In genomic region chr19:38665219-38665931, GRCh38 we compare ENCODE assay signal across 8 cellular contexts. TPM values are rescaled to one million over a fixed set of nuclear protein-coding genes. Genes with fewer than 3 reads are reported as not detected.
DNase-seq lines count a peak whose midpoint lies in the region; ATAC-seq and TF ChIP-seq lines count a peak whose summit lies in the region.

No MANE protein-coding gene starts in this region.

- ATAC-seq in IMR-90 (ENCODE audit: low read depth), result no peak
- ATAC-seq in lung (ENCODE audit: insufficient read depth, low FRiP score), result no peak
- ATAC-seq in HG02938 (IDR thresholded peaks at IDR 0.05; ENCODE audit: unreplicated experiment), result no peak
- ATAC-seq in HG03469 (IDR thresholded peaks at IDR 0.05; ENCODE audit: unreplicated experiment), result no peak
- ATAC-seq in GM18498 (IDR thresholded peaks at IDR 0.05; ENCODE audit: unreplicated experiment), result no peak

- POLR2A ChIA-PET in IMR-90 (lab: Charles Lee; ENCODE audit: unreplicated experiment), result no interaction called here

- H2AK9ac ChIP-seq in IMR-90 (replicated peaks; ENCODE audit: low read depth, low read length, poor library complexity), result peak overlapping the region; percentile 91

- H3K27me3 ChIP-seq in IMR-90 (ENCODE audit: control insufficient read depth, insufficient read depth, low read length), result no peaks in the 10 kb centered on the region
- H3K27me3 ChIP-seq in brain microvascular endothelial cell (replicated peaks), result no peaks in the 10 kb centered on the region
- H3K27me3 ChIP-seq in lung (ENCODE audit: control insufficient read depth, insufficient read depth), result no peaks in the 10 kb centered on the region

- peak overlapping the region; percentile 61 for H3K9ac ChIP-seq in IMR-90 (ENCODE audit: low read depth, low read length)

- in situ Hi-C loops in IMR-90 (cut with MboI; ENCODE audit: low sequenced_read_pairs) (no loop called here), brain microvascular endothelial cell (cut with HindIII; ENCODE audit: low pct_ligation_motif_present, low sequenced_read_pairs) (no loop called here)

- H3K4me1 ChIP-seq in IMR-90 (ENCODE audit: control insufficient read depth, insufficient read depth, low read length) (peaks cover 64% of the 10 kb centered on the region), lung (ENCODE audit: control insufficient read depth in 2 of 2, insufficient read depth in 2 of 2, low read length in 2 of 2) (peaks cover 63 to 68% of the 10 kb centered on the region in 2 donors)

- H2AFZ ChIP-seq in IMR-90 (replicated peaks; ENCODE audit: low read length, poor library complexity), result peak overlapping the region; percentile 62

- peaks cover 15% of the 10 kb centered on the region for H3K36me3 Mint-ChIP-seq in activated T-helper 1 cell treated with anti-CD3 and anti-CD28 coated beads, Interleukin-12 subunit alpha, Interleukin-12 subunit beta, Interleukin-2, Interleukin-4 antibody, amounts not matched to agents 30 ng/mL and 10 ng/mL and 1 ng/mL, durations not matched to agents 14 hours and 24 hours and 36 hours (ENCODE audit: low read depth)

- dilution Hi-C loops in IMR-90 (cut with HindIII; ENCODE audit: low sequenced_read_pairs, unreplicated experiment), result no loop called here

- H3K4me2 ChIP-seq in IMR-90 (ENCODE audit: low read depth, low read length), result peak overlapping the region; percentile 11; the same call in 1 of the 2 replicates

- no peak overlapping the region for H3K4me3 ChIP-seq in IMR-90 (ENCODE audit: insufficient read depth, low read depth, low read length)
- H3K4me3 ChIP-seq in brain microvascular endothelial cell (ENCODE audit: low read depth, low read length), result no peak overlapping the region
- H3K4me3 ChIP-seq in lung, result no peak overlapping the region

- H3K4me1 Mint-ChIP-seq in activated T-helper 1 cell treated with anti-CD3 and anti-CD28 coated beads, Interleukin-12 subunit alpha, Interleukin-12 subunit beta, Interleukin-2, Interleukin-4 antibody, amounts not matched to agents 30 ng/mL and 10 ng/mL and 1 ng/mL, durations not matched to agents 14 hours and 24 hours and 36 hours (ENCODE audit: low read depth), result peaks cover 80% of the 10 kb centered on the region

- H3K4ac ChIP-seq in IMR-90 (ENCODE audit: low read depth, low read length), result peak overlapping the region; percentile 98

- H3K79me1 ChIP-seq in IMR-90 (ENCODE audit: low read depth in 1 of 2, low read length in 2 of 2), result peaks cover 5 to 78% of the 10 kb centered on the region in 2 experiments; a peak in 3 of 4 replicates

- H3K56ac ChIP-seq in IMR-90 (ENCODE audit: extremely low read depth, insufficient read depth, low read length), result peak overlapping the region; percentile 90

- intact Hi-C loops in IMR-90 (cut with micrococcal nuclease), result no loop called here
- intact Hi-C loops in activated T-helper 1 cell treated with anti-CD3 and anti-CD28 coated beads, Interleukin-12 subunit alpha, Interleukin-12 subunit beta, Interleukin-2, Interleukin-4 antibody, amounts not matched to agents 30 ng/mL and 10 ng/mL and 1 ng/mL, durations not matched to agents 14 hours and 24 hours and 36 hours (cut with micrococcal nuclease), result no loop called here

- peaks cover 74% of the 10 kb centered on the region for H4K20me1 ChIP-seq in IMR-90 (ENCODE audit: insufficient read depth, low read length)

- peak overlapping the region; percentile 100 for H2AK5ac ChIP-seq in IMR-90 (ENCODE audit: low read depth, low read length)

- H3K27ac ChIP-seq in IMR-90 (ENCODE audit: insufficient read depth, low read length), result peak overlapping the region; percentile 96
- H3K27ac ChIP-seq in brain microvascular endothelial cell, result peak overlapping the region; percentile 78
- H3K27ac ChIP-seq in lung (ENCODE audit: low read depth in 1 of 2, low read length in 1 of 2), result peak overlapping the region; percentile 94 to 95
- H3K27ac ChIP-seq in substantia nigra (ENCODE audit: low read depth, low read length, poor library complexity, severe bottlenecking), result peak overlapping the region; percentile 84

- H4K8ac ChIP-seq in IMR-90 (ENCODE audit: low read depth in 2 of 2, low read length in 2 of 2), result peak overlapping the region; percentile 95 to 97

- H3K9me3 Mint-ChIP-seq in activated T-helper 1 cell treated with anti-CD3 and anti-CD28 coated beads, Interleukin-12 subunit alpha, Interleukin-12 subunit beta, Interleukin-2, Interleukin-4 antibody, amounts not matched to agents 30 ng/mL and 10 ng/mL and 1 ng/mL, durations not matched to agents 14 hours and 24 hours and 36 hours, result no peaks in the 10 kb centered on the region

- DNase-seq in IMR-90 (no peak), brain microvascular endothelial cell (no peak), lung (ENCODE audit: low spot score) (no peak), substantia nigra (lab: John Stamatoyannopoulos, UW) (no peak)
- no peak for DNase-seq in activated T-helper 1 cell treated with anti-CD3 and anti-CD28 coated beads, Interleukin-12 subunit alpha, Interleukin-12 subunit beta, Interleukin-2, Interleukin-4 antibody, amounts not matched to agents 30 ng/mL and 10 ng/mL and 1 ng/mL, durations not matched to agents 14 hours and 24 hours and 36 hours (ENCODE audit: low spot score)

- H3K36me3 ChIP-seq in IMR-90 (ENCODE audit: control insufficient read depth, insufficient read depth, low read length) (peaks cover 15% of the 10 kb centered on the region), brain microvascular endothelial cell (replicated peaks) (no peaks in the 10 kb centered on the region), lung (ENCODE audit: control insufficient read depth in 2 of 2, insufficient read depth in 2 of 2, low read length in 2 of 2) (peaks cover 0 to 4% of the 10 kb centered on the region in 2 donors)

- H2BK120ac ChIP-seq in IMR-90 (ENCODE audit: low read depth, low read length), result peak overlapping the region; percentile 99

- peaks cover 67% of the 10 kb centered on the region for H3K9me1 ChIP-seq in IMR-90 (ENCODE audit: insufficient read depth, low read length)

- no peaks in the 10 kb centered on the region for H3K9me3 ChIP-seq in IMR-90 (ENCODE audit: control insufficient read depth, insufficient read depth, low read length)
- no peaks in the 10 kb centered on the region for H3K9me3 ChIP-seq in lung (ENCODE audit: control insufficient read depth in 2 of 2, insufficient read depth in 1 of 2, low read length in 1 of 2)

- TF ChIP-seq POLR2A in IMR-90 (IDR thresholded peaks at IDR 0.05; ENCODE audit: low read depth, low read length), result no peak

- no peak overlapping the region for H3K27ac Mint-ChIP-seq in activated T-helper 1 cell treated with anti-CD3 and anti-CD28 coated beads, Interleukin-12 subunit alpha, Interleukin-12 subunit beta, Interleukin-2, Interleukin-4 antibody, amounts not matched to agents 30 ng/mL and 10 ng/mL and 1 ng/mL, durations not matched to agents 14 hours and 24 hours and 36 hours

- TF ChIP-seq CTCF in IMR-90 (conservative IDR thresholded peaks at IDR 0.05; ENCODE audit: low read depth, low read length), result no peak
- no peak for TF ChIP-seq CTCF in brain microvascular endothelial cell (IDR thresholded peaks at IDR 0.05; ENCODE audit: low read depth, low read length, missing control alignments)
- TF ChIP-seq CTCF in lung (IDR thresholded peaks at IDR 0.05; ENCODE audit: control extremely low read depth, extremely low read depth), result no peak

- H3K14ac ChIP-seq in IMR-90 (replicated peaks; ENCODE audit: low read depth, low read length), result peak overlapping the region; percentile 99

- peak overlapping the region; percentile 99 for H4K91ac ChIP-seq in IMR-90 (ENCODE audit: insufficient read depth, low read depth, low read length)

- no peaks in the 10 kb centered on the region for H3K27me3 Mint-ChIP-seq in activated T-helper 1 cell treated with anti-CD3 and anti-CD28 coated beads, Interleukin-12 subunit alpha, Interleukin-12 subunit beta, Interleukin-2, Interleukin-4 antibody, amounts not matched to agents 30 ng/mL and 10 ng/mL and 1 ng/mL, durations not matched to agents 14 hours and 24 hours and 36 hours (ENCODE audit: insufficient read depth)

- TF ChIP-seq RAD21 in IMR-90 (IDR thresholded peaks at IDR 0.05; ENCODE audit: low read length), result no peak

- no peak overlapping the region for H3K4me3 Mint-ChIP-seq in activated T-helper 1 cell treated with anti-CD3 and anti-CD28 coated beads, Interleukin-12 subunit alpha, Interleukin-12 subunit beta, Interleukin-2, Interleukin-4 antibody, amounts not matched to agents 30 ng/mL and 10 ng/mL and 1 ng/mL, durations not matched to agents 14 hours and 24 hours and 36 hours

- H4K5ac ChIP-seq in IMR-90 (ENCODE audit: low read depth, low read length), result peak overlapping the region; percentile 4

- peak overlapping the region; percentile 88 for H2BK20ac ChIP-seq in IMR-90 (ENCODE audit: low read depth, low read length)

- CTCF ChIA-PET in IMR-90 (lab: Yijun Ruan, JAX), result no interaction called here

- peak overlapping the region; percentile 66 for H3K18ac ChIP-seq in IMR-90 (ENCODE audit: low read depth, low read length)

- 67% methylated on average over 5 of the region's 13 CpGs; no CpG with 5 or more reads in 1 of the 2 experiments for WGBS in IMR-90 (ENCODE audit: extremely low coverage in 2 of 2, insufficient read length in 1 of 2), 2 experiments
- 57 to 70% methylated on average over 13 of the region's 13 CpGs for WGBS in lung, 2 donors

- H2BK15ac ChIP-seq in IMR-90 (ENCODE audit: low read depth, low read length), result peak overlapping the region; percentile 100; the same call in 2 of the 3 replicates

- no TSS peak for BruUV-seq in IMR-90 (replicated peaks; lab: Mats Ljungman, UMichigan)

- H2BK5ac ChIP-seq in IMR-90 (ENCODE audit: low read depth, low read length, poor library complexity, severe bottlenecking), result peak overlapping the region; percentile 96

- peak overlapping the region; percentile 99 for H3K23ac ChIP-seq in IMR-90 (ENCODE audit: low read depth, low read length)

RNA-seq across cellular contexts. Expression of gene ACTN4, which starts 17.9 kb away (rescaled TPM):
- total RNA-seq in IMR-90 (2012; rRNA removed) (614 and 659 TPM in 2 replicates), lung (100 to 1,000 TPM; 339 to 552 TPM)
- polyA plus RNA-seq in IMR-90 (2012; rRNA removed) (497 and 541 TPM in 2 replicates), lung (100 to 1,000 TPM; 229 to 394 TPM)
- 291 and 549 TPM in 2 replicates for polyA plus RNA-seq in IMR-90 (2012; cell fraction: cytosol; rRNA removed)
- polyA plus RNA-seq in IMR-90 (2012; cell fraction: nucleus; rRNA removed; ENCODE audit: low replicate concordance), result 608 and 1,383 TPM in 2 replicates
- 281 and 287 TPM in 2 replicates for total RNA-seq in activated T-helper 1 cell treated with anti-CD3 and anti-CD28 coated beads, Interleukin-12 subunit alpha, Interleukin-12 subunit beta, Interleukin-2, Interleukin-4 antibody, amounts not matched to agents 30 ng/mL and 10 ng/mL and 1 ng/mL, durations not matched to agents 14 hours and 24 hours and 36 hours

RNA-seq across cellular contexts. Expression of gene EIF3K, which starts 46.4 kb away (rescaled TPM):
- 965 and 1,137 TPM in 2 replicates for total RNA-seq in IMR-90 (2012; rRNA removed)
- polyA plus RNA-seq in IMR-90 (2012; rRNA removed), result 524 and 575 TPM in 2 replicates
- polyA plus RNA-seq in IMR-90 (2012; cell fraction: cytosol; rRNA removed), result 561 and 960 TPM in 2 replicates
- polyA plus RNA-seq in IMR-90 (2012; cell fraction: nucleus; rRNA removed; ENCODE audit: low replicate concordance), result 263 and 486 TPM in 2 replicates
- total RNA-seq in lung, result 100 to 1,000 TPM; 142 to 243 TPM
- polyA plus RNA-seq in lung, result 100 to 1,000 TPM; 266 to 344 TPM
- total RNA-seq in activated T-helper 1 cell treated with anti-CD3 and anti-CD28 coated beads, Interleukin-12 subunit alpha, Interleukin-12 subunit beta, Interleukin-2, Interleukin-4 antibody, amounts not matched to agents 30 ng/mL and 10 ng/mL and 1 ng/mL, durations not matched to agents 14 hours and 24 hours and 36 hours, result 309 and 326 TPM in 2 replicates

RNA-seq across cellular contexts. Expression of gene MAP4K1, which starts 47.6 kb away (rescaled TPM):
- total RNA-seq in IMR-90 (2012; rRNA removed) (not detected in 2 replicates), lung (1 to 10 TPM; 4.0 to 9.8 TPM)
- polyA plus RNA-seq in IMR-90 (2012; rRNA removed) (0.16 and 0.22 TPM in 2 replicates), lung (10 to 100 TPM in 1 of 2 donors, 1 to 10 TPM in 1; 7.0 to 13.1 TPM)
- 0.04 and 0.38 TPM in 2 replicates for polyA plus RNA-seq in IMR-90 (2012; cell fraction: cytosol; rRNA removed)
- 1.5 and 1.7 TPM in 2 replicates for polyA plus RNA-seq in IMR-90 (2012; cell fraction: nucleus; rRNA removed; ENCODE audit: low replicate concordance)
- total RNA-seq in activated T-helper 1 cell treated with anti-CD3 and anti-CD28 coated beads, Interleukin-12 subunit alpha, Interleukin-12 subunit beta, Interleukin-2, Interleukin-4 antibody, amounts not matched to agents 30 ng/mL and 10 ng/mL and 1 ng/mL, durations not matched to agents 14 hours and 24 hours and 36 hours, result 159 and 182 TPM in 2 replicates

Comparison
In these comparisons a context has a peak if more than half of its experiments do, and no peak if none do; other contexts are left out.
1. RNA of gene MAP4K1, which starts 47.6 kb away (total RNA-seq): 159 to 182 TPM in activated T-helper 1 cell treated with anti-CD3 and anti-CD28 coated beads, Interleukin-12 subunit alpha, Interleukin-12 subunit beta, Interleukin-2, Interleukin-4 antibody, amounts not matched to agents 30 ng/mL and 10 ng/mL and 1 ng/mL, durations not matched to agents 14 hours and 24 hours and 36 hours; 4.0 to 9.8 TPM in lung and not detected in IMR-90; every median in the first group is over 10 times any median in the second.
2. Peak in every context shown above with its lines, with median percentiles within 50 percentile points of each other: H3K27ac ChIP-seq.